ENCODE assay signal across 28 cellular contexts in genomic region chr2:181169459-181169858, GRCh38.
A peak's percentile ranks its signal among the peaks of the same experiment; 100 is the strongest.
DNase-seq lines count a peak whose midpoint lies in the region; ATAC-seq and TF ChIP-seq lines count a peak whose summit lies in the region.
"Had no signal": no experiment of that assay in that cellular context is flagged by ENCODE, and none has a peak within 500 bp of the region (broad histone marks: within the 10 kb centered on the region; RNA-seq: fewer than 3 reads in every experiment).

No MANE protein-coding gene starts in this region.

- peaks cover 83% of the 10 kb centered on the region for H3K4me1 Mint-ChIP-seq in activated CD8-positive, alpha-beta memory T cell treated with anti-CD3 and anti-CD28 coated beads, Interleukin-2, amount 10 ng/mL, durations not matched to agents 7 days and 5 days
- peaks cover 17% of the 10 kb centered on the region for H3K4me1 Mint-ChIP-seq in WTC11
- H3K4me1 Mint-ChIP-seq in stimulated activated effector memory CD8-positive, alpha-beta T cell treated with anti-CD3 and anti-CD28 coated beads, Interleukin-12 subunit alpha, Interleukin-12 subunit beta, amount 100 ng/mL, for 72 hours = peaks cover 44% of the 10 kb centered on the region
- H3K4me1 Mint-ChIP-seq: endodermal cell had no signal

- no peak overlapping the region for H3K4me3 ChIP-seq in fibroblast of the aortic adventitia (ENCODE audit: low read depth, low read length)
- H3K4me3 ChIP-seq: cardiac muscle cell, left lung, SJCRH30, thoracic aorta, uterus had no signal

- H3K9me3 Mint-ChIP-seq in activated CD8-positive, alpha-beta memory T cell treated with anti-CD3 and anti-CD28 coated beads, Interleukin-2, amount 10 ng/mL, durations not matched to agents 7 days and 5 days (ENCODE audit: low read depth) = peaks cover 26% of the 10 kb centered on the region
- peaks cover 31% of the 10 kb centered on the region for H3K9me3 Mint-ChIP-seq in WTC11
- H3K9me3 Mint-ChIP-seq in stimulated activated effector memory CD8-positive, alpha-beta T cell treated with anti-CD3 and anti-CD28 coated beads, Interleukin-12 subunit alpha, Interleukin-12 subunit beta, amount 100 ng/mL, for 72 hours = peaks cover 11% of the 10 kb centered on the region

- CTCF ChIA-PET in activated CD8-positive, alpha-beta memory T cell treated with anti-CD3 and anti-CD28 coated beads, Interleukin-2, amount 10 ng/mL, durations not matched to agents 7 days and 5 days (lab: Charles Lee) = interaction anchor here (1.2 to 1.3 kb wide), 2 partner anchors 22 to 44 kb away, joined by 3 to 4 read pairs; no protein-coding TSS in a partner anchor
- CTCF ChIA-PET in WTC11 (lab: Charles Lee) = interaction anchor here (1.2 to 1.3 kb wide), 2 partner anchors 9 to 288 kb away, joined by 4 to 6 read pairs; partner anchors contain the start of gene ITGA4

- peak overlapping the region; percentile 78 for H3K27ac Mint-ChIP-seq in activated CD8-positive, alpha-beta memory T cell treated with anti-CD3 and anti-CD28 coated beads, Interleukin-2, amount 10 ng/mL, durations not matched to agents 7 days and 5 days
- H3K27ac Mint-ChIP-seq in WTC11 = no peak overlapping the region
- H3K27ac Mint-ChIP-seq in stimulated activated effector memory CD8-positive, alpha-beta T cell treated with anti-CD3 and anti-CD28 coated beads, Interleukin-12 subunit alpha, Interleukin-12 subunit beta, amount 100 ng/mL, for 72 hours = no peak overlapping the region
- H3K27ac Mint-ChIP-seq: activated naive CD4-positive, alpha-beta T cell treated with anti-CD3 and anti-CD28 coated beads, Interleukin-2, amount 10 ng/mL, durations not matched to agents 7 days and 5 days; endodermal cell had no signal

- POLR2A ChIA-PET in WTC11 (lab: Charles Lee) = no interaction called here

- no peaks in the 10 kb centered on the region for H3K27me3 Mint-ChIP-seq in activated CD8-positive, alpha-beta memory T cell treated with anti-CD3 and anti-CD28 coated beads, Interleukin-2, amount 10 ng/mL, durations not matched to agents 7 days and 5 days
- H3K27me3 Mint-ChIP-seq in WTC11 (ENCODE audit: low read depth) = no peaks in the 10 kb centered on the region
- H3K27me3 Mint-ChIP-seq: activated naive CD4-positive, alpha-beta T cell treated with anti-CD3 and anti-CD28 coated beads, Interleukin-2, amount 10 ng/mL, durations not matched to agents 7 days and 5 days; CD4-positive, CD25-positive, alpha-beta regulatory T cell had no signal

- DNase-seq in activated CD8-positive, alpha-beta memory T cell treated with anti-CD3 and anti-CD28 coated beads, Interleukin-2, amount 10 ng/mL, durations not matched to agents 7 days and 5 days = no peak
- no peak for DNase-seq in activated CD8-positive, alpha-beta memory T cell treated with anti-CD3 and anti-CD28 coated beads, Interleukin-2, amount 50 U/mL, for 4 hours
- DNase-seq in WTC11 (ENCODE audit: low spot score) = no peak
- DNase-seq in fibroblast of the aortic adventitia (ENCODE audit: low read depth) = peak; percentile 6
- no peak for DNase-seq in stimulated activated effector memory CD8-positive, alpha-beta T cell treated with anti-CD3 and anti-CD28 coated beads, Interleukin-12 subunit alpha, Interleukin-12 subunit beta, amount 100 ng/mL, for 72 hours (ENCODE audit: low spot score in 2 of 2)
- no peak for DNase-seq in COLO668 (lab: John Stamatoyannopoulos, UW; ENCODE audit: unreplicated experiment)
- DNase-seq in left lobe of liver (ENCODE audit: low spot score) = no peak
- DNase-seq: activated naive CD4-positive, alpha-beta T cell treated with anti-CD3 and anti-CD28 coated beads, Interleukin-2, amount 10 ng/mL, durations not matched to agents 7 days and 5 days; aorta; CD4-positive, CD25-positive, alpha-beta regulatory T cell; cortex of kidney; DMS53; endodermal cell; GDM1; H7; left lung; mesenchymal stem cell; NCI-H1417 treated with DMSO at 0.1 percent for 48 hours; NCI-H2081 treated with DMSO at 0.1 percent for 48 hours; NCI-H226; NCI-H748 treated with DMSO at 0.1 percent for 48 hours; SJCRH30; stimulated activated naive CD8-positive, alpha-beta T cell treated with anti-CD3 and anti-CD28 coated beads, Interleukin-15, Interleukin-2, amounts not matched to agents 100 U/mL and 50 U/mL, for 24 hours; uterus had no signal

- TF ChIP-seq CTCF in WTC11 (IDR thresholded peaks at IDR 0.05) (no peak), fibroblast of the aortic adventitia (IDR thresholded peaks at IDR 0.05; ENCODE audit: insufficient read depth, low read length) (no peak)

- peak overlapping the region; percentile 13 for H3K4me3 Mint-ChIP-seq in activated CD8-positive, alpha-beta memory T cell treated with anti-CD3 and anti-CD28 coated beads, Interleukin-2, amount 10 ng/mL, durations not matched to agents 7 days and 5 days
- no peak overlapping the region for H3K4me3 Mint-ChIP-seq in WTC11
- no peak overlapping the region for H3K4me3 Mint-ChIP-seq in stimulated activated effector memory CD8-positive, alpha-beta T cell treated with anti-CD3 and anti-CD28 coated beads, Interleukin-12 subunit alpha, Interleukin-12 subunit beta, amount 100 ng/mL, for 72 hours
- H3K4me3 Mint-ChIP-seq: activated naive CD4-positive, alpha-beta T cell treated with anti-CD3 and anti-CD28 coated beads, Interleukin-2, amount 10 ng/mL, durations not matched to agents 7 days and 5 days; endodermal cell had no signal

- peaks cover 43% of the 10 kb centered on the region for H3K36me3 Mint-ChIP-seq in activated CD8-positive, alpha-beta memory T cell treated with anti-CD3 and anti-CD28 coated beads, Interleukin-2, amount 10 ng/mL, durations not matched to agents 7 days and 5 days
- H3K36me3 Mint-ChIP-seq in WTC11 = peaks cover 25% of the 10 kb centered on the region
- H3K36me3 Mint-ChIP-seq in stimulated activated effector memory CD8-positive, alpha-beta T cell treated with anti-CD3 and anti-CD28 coated beads, Interleukin-12 subunit alpha, Interleukin-12 subunit beta, amount 100 ng/mL, for 72 hours = peaks cover 6% of the 10 kb centered on the region

- ATAC-seq in activated CD8-positive, alpha-beta memory T cell treated with anti-CD3 and anti-CD28 coated beads, Interleukin-2, amount 10 ng/mL, durations not matched to agents 7 days and 5 days = no peak
- ATAC-seq in WTC11 (peak; percentile 67), HG02588 (IDR thresholded peaks at IDR 0.05; ENCODE audit: unreplicated experiment) (no peak), left lobe of liver (no peak)
- ATAC-seq in stimulated activated effector memory CD8-positive, alpha-beta T cell treated with anti-CD3 and anti-CD28 coated beads, Interleukin-12 subunit alpha, Interleukin-12 subunit beta, amount 100 ng/mL, for 72 hours = no peak
- ATAC-seq: esophagus mucosa; left lung; stimulated activated naive CD8-positive, alpha-beta T cell treated with anti-CD3 and anti-CD28 coated beads, Interleukin-15, Interleukin-2, amounts not matched to agents 100 U/mL and 50 U/mL, for 24 hours had no signal

TF ChIP-seq in WTC11, 78 proteins besides CTCF, POLR2A, EP300 and RAD21:
- no peak for TF ChIP-seq NFATC4 (CRISPR knock-in tag; IDR thresholded peaks at IDR 0.05)
- TF ChIP-seq, protein P1, sequence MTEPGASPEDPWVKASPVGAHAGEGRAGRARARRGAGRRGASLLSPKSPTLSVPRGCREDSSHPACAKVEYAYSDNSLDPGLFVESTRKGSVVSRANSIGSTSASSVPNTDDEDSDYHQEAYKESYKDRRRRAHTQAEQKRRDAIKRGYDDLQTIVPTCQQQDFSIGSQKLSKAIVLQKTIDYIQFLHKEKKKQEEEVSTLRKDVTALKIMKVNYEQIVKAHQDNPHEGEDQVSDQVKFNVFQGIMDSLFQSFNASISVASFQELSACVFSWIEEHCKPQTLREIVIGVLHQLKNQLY (CRISPR knock-in tag; IDR thresholded peaks at IDR 0.05) = no peak
- no peak for TF ChIP-seq ZNF317 (CRISPR knock-in tag; IDR thresholded peaks at IDR 0.05; ENCODE audit: borderline replicate concordance, low read depth)
- TF ChIP-seq, protein P2, sequence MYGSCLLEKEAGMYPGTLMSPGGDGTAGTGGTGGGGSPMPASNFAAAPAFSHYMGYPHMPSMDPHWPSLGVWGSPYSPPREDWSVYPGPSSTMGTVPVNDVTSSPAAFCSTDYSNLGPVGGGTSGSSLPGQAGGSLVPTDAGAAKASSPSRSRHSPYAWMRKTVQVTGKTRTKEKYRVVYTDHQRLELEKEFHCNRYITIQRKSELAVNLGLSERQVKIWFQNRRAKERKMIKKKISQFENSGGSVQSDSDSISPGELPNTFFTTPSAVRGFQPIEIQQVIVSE (CRISPR knock-in tag; IDR thresholded peaks at IDR 0.05; ENCODE audit: borderline replicate concordance) = no peak
- TF ChIP-seq ZNF423 (CRISPR knock-in tag; IDR thresholded peaks at IDR 0.05) = no peak
- TF ChIP-seq, protein P3, sequence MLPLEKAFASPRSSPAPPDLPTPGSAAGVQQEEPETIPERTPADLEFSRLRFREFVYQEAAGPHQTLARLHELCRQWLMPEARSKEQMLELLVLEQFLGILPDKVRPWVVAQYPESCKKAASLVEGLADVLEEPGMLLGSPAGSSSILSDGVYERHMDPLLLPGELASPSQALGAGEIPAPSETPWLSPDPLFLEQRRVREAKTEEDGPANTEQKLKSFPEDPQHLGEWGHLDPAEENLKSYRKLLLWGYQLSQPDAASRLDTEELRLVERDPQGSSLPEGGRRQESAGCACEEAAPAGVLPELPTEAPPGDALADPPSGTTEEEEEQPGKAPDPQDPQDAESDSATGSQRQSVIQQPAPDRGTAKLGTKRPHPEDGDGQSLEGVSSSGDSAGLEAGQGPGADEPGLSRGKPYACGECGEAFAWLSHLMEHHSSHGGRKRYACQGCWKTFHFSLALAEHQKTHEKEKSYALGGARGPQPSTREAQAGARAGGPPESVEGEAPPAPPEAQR (CRISPR knock-in tag; IDR thresholded peaks at IDR 0.05) = no peak
- no peak for TF ChIP-seq ERG (CRISPR knock-in tag; IDR thresholded peaks at IDR 0.05)
- TF ChIP-seq CBFB (CRISPR knock-in tag; IDR thresholded peaks at IDR 0.05; ENCODE audit: low read depth) = no peak
- TF ChIP-seq ZNF416 (CRISPR knock-in tag; IDR thresholded peaks at IDR 0.05) = no peak
